Comparison of ENCODE assay signal across 12 cellular contexts in genomic region chr6:90414352-90414751, GRCh38.
DNase-seq lines count a peak whose midpoint lies in the region; ATAC-seq and TF ChIP-seq lines count a peak whose summit lies in the region.
"Had no signal": no experiment of that assay in that cellular context is flagged by ENCODE, and none has a peak within 500 bp of the region (broad histone marks: within the 10 kb centered on the region; RNA-seq: fewer than 3 reads in every experiment).

No MANE protein-coding gene starts in this region.

- H3K36me3 ChIP-seq in neural progenitor cell = no peaks in the 10 kb centered on the region
- H3K36me3 ChIP-seq: left ventricle myocardium inferior had no signal

- CTCF ChIA-PET in activated CD4-positive, alpha-beta T cell treated with anti-CD3 and anti-CD28 coated beads for 36 hours (lab: Charles Lee) = interaction anchor here (1.0 to 4.6 kb wide), 10 partner anchors 10 to 65 kb away, joined by 3 to 46 read pairs (median 4); no protein-coding TSS in a partner anchor

- H2AFZ ChIP-seq in neural progenitor cell (replicated peaks) = no peak overlapping the region

- DNase-seq in activated CD4-positive, alpha-beta T cell treated with anti-CD3 and anti-CD28 coated beads for 36 hours = no peak
- no peak for DNase-seq in activated CD4-positive, alpha-beta T cell treated with anti-CD3 and anti-CD28 coated beads for 48 hours
- DNase-seq in activated naive CD8-positive, alpha-beta T cell treated with anti-CD3 and anti-CD28 coated beads, Interleukin-2, amount 50 U/mL, for 24 hours = no peak
- no peak for DNase-seq in neural progenitor cell (ENCODE audit: low spot score)
- DNase-seq in kidney tubule cell (ENCODE audit: low spot score) = no peak
- DNase-seq in NOMO-1 treated with DMSO at 0.1 percent for 48 hours (lab: John Stamatoyannopoulos, UW; ENCODE audit: unreplicated experiment) = no peak
- DNase-seq in pons (ENCODE audit: low spot score) = no peak
- DNase-seq: GF-D8, HFFc6, Kasumi-1, left ventricle myocardium inferior had no signal

- peak overlapping the region; percentile 73 for H3K4me2 ChIP-seq in neural progenitor cell

- peaks cover 6% of the 10 kb centered on the region for H3K36me3 Mint-ChIP-seq in activated CD4-positive, alpha-beta T cell treated with anti-CD3 and anti-CD28 coated beads for 36 hours (ENCODE audit: low read depth)
- peaks cover 2% of the 10 kb centered on the region for H3K36me3 Mint-ChIP-seq in IgD-negative memory B cell
- peaks cover 2% of the 10 kb centered on the region for H3K36me3 Mint-ChIP-seq in activated naive CD8-positive, alpha-beta T cell treated with anti-CD3 and anti-CD28 coated beads, Interleukin-2, amount 50 U/mL, for 24 hours (ENCODE audit: low read depth)
- no peaks in the 10 kb centered on the region for H3K36me3 Mint-ChIP-seq in neural progenitor cell

- ATAC-seq in activated CD4-positive, alpha-beta T cell treated with anti-CD3 and anti-CD28 coated beads for 36 hours = no peak
- ATAC-seq in activated naive CD8-positive, alpha-beta T cell treated with anti-CD3 and anti-CD28 coated beads, Interleukin-2, amount 50 U/mL, for 24 hours = no peak

- H4K20me1 ChIP-seq in neural progenitor cell (ENCODE audit: low read depth) = no peaks in the 10 kb centered on the region

- no peak overlapping the region for H3K27ac ChIP-seq in neural progenitor cell
- H3K27ac ChIP-seq: left ventricle myocardium inferior had no signal

- H3K9me3 ChIP-seq in neural progenitor cell (ENCODE audit: low read depth) = no peaks in the 10 kb centered on the region
- H3K9me3 ChIP-seq: left ventricle myocardium inferior had no signal

- intact Hi-C loops in activated CD4-positive, alpha-beta T cell treated with anti-CD3 and anti-CD28 coated beads for 36 hours (cut with DNase I, micrococcal nuclease) = loop anchor here (1.0 to 5.0 kb wide), 3 partner anchors 10 to 387 kb away; no protein-coding TSS in a partner anchor

- H3K9ac ChIP-seq in neural progenitor cell = no peak overlapping the region

- peaks cover 2% of the 10 kb centered on the region for H3K9me3 Mint-ChIP-seq in activated CD4-positive, alpha-beta T cell treated with anti-CD3 and anti-CD28 coated beads for 36 hours (ENCODE audit: low read depth)
- H3K9me3 Mint-ChIP-seq in IgD-negative memory B cell = no peaks in the 10 kb centered on the region
- H3K9me3 Mint-ChIP-seq in activated naive CD8-positive, alpha-beta T cell treated with anti-CD3 and anti-CD28 coated beads, Interleukin-2, amount 50 U/mL, for 24 hours = peaks cover 6% of the 10 kb centered on the region
- H3K9me3 Mint-ChIP-seq in neural progenitor cell = peaks cover 3% of the 10 kb centered on the region
- H3K9me3 Mint-ChIP-seq: HFFc6 had no signal

- no peak for TF ChIP-seq CTCF in neural progenitor cell (IDR thresholded peaks at IDR 0.05)

- H3K27me3 Mint-ChIP-seq in activated CD4-positive, alpha-beta T cell treated with anti-CD3 and anti-CD28 coated beads for 36 hours = no peaks in the 10 kb centered on the region
- H3K27me3 Mint-ChIP-seq in IgD-negative memory B cell (peaks cover under 1% of the 10 kb centered on the region), neural progenitor cell (ENCODE audit: insufficient read depth, low read depth) (peaks cover 2% of the 10 kb centered on the region)
- no peaks in the 10 kb centered on the region for H3K27me3 Mint-ChIP-seq in activated naive CD8-positive, alpha-beta T cell treated with anti-CD3 and anti-CD28 coated beads, Interleukin-2, amount 50 U/mL, for 24 hours

- H3K4me1 Mint-ChIP-seq in activated CD4-positive, alpha-beta T cell treated with anti-CD3 and anti-CD28 coated beads for 36 hours = peaks cover 67% of the 10 kb centered on the region
- H3K4me1 Mint-ChIP-seq in IgD-negative memory B cell = peaks cover 9 to 12% (median 11%) of the 10 kb centered on the region in 3 donors
- H3K4me1 Mint-ChIP-seq in activated naive CD8-positive, alpha-beta T cell treated with anti-CD3 and anti-CD28 coated beads, Interleukin-2, amount 50 U/mL, for 24 hours = peaks cover 63% of the 10 kb centered on the region
- H3K4me1 Mint-ChIP-seq in neural progenitor cell = peaks cover 25% of the 10 kb centered on the region

- H3K4me1 ChIP-seq in neural progenitor cell = peaks cover 19% of the 10 kb centered on the region

- H3K27ac Mint-ChIP-seq in activated CD4-positive, alpha-beta T cell treated with anti-CD3 and anti-CD28 coated beads for 36 hours = peak overlapping the region; percentile 93
- H3K27ac Mint-ChIP-seq in IgD-negative memory B cell (peak overlapping the region in 2 of 3 donors; percentile 70 to 98), neural progenitor cell (no peak overlapping the region)
- peak overlapping the region; percentile 89 for H3K27ac Mint-ChIP-seq in activated naive CD8-positive, alpha-beta T cell treated with anti-CD3 and anti-CD28 coated beads, Interleukin-2, amount 50 U/mL, for 24 hours
- H3K27ac Mint-ChIP-seq: HFFc6 had no signal

- H3K4me3 Mint-ChIP-seq in activated CD4-positive, alpha-beta T cell treated with anti-CD3 and anti-CD28 coated beads for 36 hours = peak overlapping the region; percentile 67
- H3K4me3 Mint-ChIP-seq in IgD-negative memory B cell (peak overlapping the region in 2 of 4 donors; percentile 28 to 38), neural progenitor cell (no peak overlapping the region)
- H3K4me3 Mint-ChIP-seq in activated naive CD8-positive, alpha-beta T cell treated with anti-CD3 and anti-CD28 coated beads, Interleukin-2, amount 50 U/mL, for 24 hours = peak overlapping the region; percentile 63
- H3K4me3 Mint-ChIP-seq: HFFc6 had no signal

- no peak overlapping the region for H3K4me3 ChIP-seq in neural progenitor cell

- no peaks in the 10 kb centered on the region for H3K27me3 ChIP-seq in neural progenitor cell

- POLR2A ChIA-PET in activated CD4-positive, alpha-beta T cell treated with anti-CD3 and anti-CD28 coated beads for 36 hours (lab: Charles Lee) = interaction anchor here (1.0 to 3.6 kb wide), 6 partner anchors 10 to 60 kb away, joined by 3 to 16 read pairs (median 4); no protein-coding TSS in a partner anchor

- peaks cover 17% of the 10 kb centered on the region for H3F3A ChIP-seq in neural progenitor cell (ENCODE audit: low read depth)

- H3K79me2 ChIP-seq in neural progenitor cell (ENCODE audit: low read depth) = no peaks in the 10 kb centered on the region
